Comparison of ENCODE assay signal across 8 cellular contexts in the genomic region with DNA sequence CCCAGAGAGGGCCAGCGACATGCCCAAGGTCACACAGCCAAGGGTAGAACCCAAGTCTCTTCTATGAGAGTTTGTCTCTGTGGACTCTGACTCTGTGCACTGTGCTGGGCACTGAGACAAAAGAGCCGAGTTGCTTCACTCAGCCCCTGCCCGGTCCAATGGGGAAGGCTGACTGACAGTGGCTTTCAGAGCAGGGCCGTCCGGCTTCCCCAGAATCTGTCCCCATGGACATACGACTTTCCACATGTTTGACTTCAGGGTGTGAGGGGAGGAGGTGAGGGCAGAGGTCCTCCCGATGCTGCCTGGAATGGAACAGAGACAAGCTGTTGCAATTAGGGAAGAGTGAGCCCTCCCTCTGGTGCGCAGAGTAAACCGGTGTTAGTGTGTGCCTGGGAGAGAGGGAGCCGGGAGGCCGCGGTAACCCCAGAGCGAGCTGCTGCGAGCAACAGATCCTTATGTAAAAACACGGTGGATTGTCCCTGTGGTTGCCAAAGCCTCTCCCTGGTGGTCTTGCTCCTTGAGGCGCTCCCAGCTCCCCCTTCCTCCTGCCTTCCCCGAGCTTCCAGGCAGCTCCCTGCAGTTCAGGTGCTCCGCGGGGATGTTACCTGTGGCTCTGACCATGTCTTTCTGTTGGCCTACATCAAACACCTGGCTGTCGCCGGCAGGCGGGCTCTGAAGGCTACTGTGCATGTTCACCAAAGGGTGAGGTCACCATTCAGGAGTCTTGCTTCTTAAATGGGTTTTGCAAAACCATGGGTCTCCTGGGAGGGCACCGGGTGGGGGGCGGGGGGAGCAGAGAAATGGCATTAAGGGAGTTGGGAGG. TPM values are rescaled to one million over a fixed set of nuclear protein-coding genes. Genes with fewer than 3 reads are reported as not detected.
DNase-seq lines count a peak whose midpoint lies in the region; ATAC-seq and TF ChIP-seq lines count a peak whose summit lies in the region.

No MANE protein-coding gene starts in this region.

- TF ChIP-seq CTCF in Loucy (conservative IDR thresholded peaks at IDR 0.05; ENCODE audit: low read length) = no peak
- no peak for TF ChIP-seq CTCF in choroid plexus epithelial cell (conservative IDR thresholded peaks at IDR 0.05; ENCODE audit: low read depth, low read length)
- TF ChIP-seq CTCF in lung (IDR thresholded peaks at IDR 0.05; ENCODE audit: control extremely low read depth, extremely low read depth) = no peak
- TF ChIP-seq CTCF in upper lobe of left lung (IDR thresholded peaks at IDR 0.05) = no peak

- TF ChIP-seq EP300 in upper lobe of left lung (IDR thresholded peaks at IDR 0.05) = no peak

- H3F3A ChIP-seq in Loucy (ENCODE audit: low read depth) = no peaks in the 10 kb centered on the region

- H3K4me1 ChIP-seq in Loucy (ENCODE audit: insufficient read depth, low read length, poor library complexity, severe bottlenecking) (no peaks in the 10 kb centered on the region), lung (ENCODE audit: control insufficient read depth in 2 of 2, insufficient read depth in 2 of 2, low read length in 2 of 2) (peaks cover 0 to 7% of the 10 kb centered on the region in 2 donors), upper lobe of left lung (peaks cover 35 to 67% (median 39%) of the 10 kb centered on the region in 4 donors)

- H3K4me2 ChIP-seq in Loucy (ENCODE audit: low read depth, low read length, poor library complexity, severe bottlenecking) = peak overlapping the region; percentile 73

- H3K79me2 ChIP-seq in Loucy (ENCODE audit: insufficient read depth, low read length) = no peaks in the 10 kb centered on the region

- ATAC-seq in lung (ENCODE audit: insufficient read depth, low FRiP score) (no peak), upper lobe of left lung (ENCODE audit: low FRiP score in 2 of 2) (no peak)

- peaks cover 15% of the 10 kb centered on the region for H3K27me3 ChIP-seq in Loucy (ENCODE audit: insufficient read depth, low read length, poor library complexity, severe bottlenecking)
- no peaks in the 10 kb centered on the region for H3K27me3 ChIP-seq in lung (ENCODE audit: control insufficient read depth, insufficient read depth)
- H3K27me3 ChIP-seq in upper lobe of left lung = peaks cover 0 to 5% (median 0%) of the 10 kb centered on the region in 4 donors

- peak; percentile 44 for DNase-seq in AG08396 (ENCODE audit: low spot score)
- no peak for DNase-seq in choroid plexus epithelial cell (ENCODE audit: low read depth)
- DNase-seq in lung (ENCODE audit: low spot score) = no peak
- DNase-seq in upper lobe of left lung = peak in 1 of 2 donors; percentile 33
- DNase-seq in activated CD4-positive, alpha-beta T cell treated with anti-CD3 and anti-CD28 coated beads, Interleukin-2, amount 50 U/mL, for 48 hours = no peak
- no peak for DNase-seq in GOT3 (lab: John Stamatoyannopoulos, UW)
- DNase-seq in H4 (ENCODE audit: low spot score) = no peak

- H2AFZ ChIP-seq in Loucy (ENCODE audit: low read length) = no peak overlapping the region; the same call in 1 of the 2 replicates

- H3K4me3 ChIP-seq in Loucy (ENCODE audit: low read length, poor library complexity, severe bottlenecking) (peak overlapping the region; percentile 69), choroid plexus epithelial cell (ENCODE audit: low read depth, low read length) (peak overlapping the region; percentile 61), lung (peak overlapping the region; percentile 50), upper lobe of left lung (peak overlapping the region; percentile 51 to 64 (median 58))

- H3K36me3 ChIP-seq in Loucy (ENCODE audit: insufficient read depth, low read length) (no peaks in the 10 kb centered on the region), lung (ENCODE audit: control insufficient read depth in 2 of 2, insufficient read depth in 2 of 2, low read length in 2 of 2) (no peaks in the 10 kb centered on the region), upper lobe of left lung (no peaks in the 10 kb centered on the region)

- WGBS in lung, 2 donors = 18 to 20% methylated on average over 24 of the region's 24 CpGs
- WGBS in upper lobe of left lung, 2 donors = 18 to 45% methylated on average over 11 to 24 of the region's 24 CpGs

- peak overlapping the region; percentile 27 for H3K9ac ChIP-seq in Loucy (ENCODE audit: low read depth, low read length, poor library complexity, severe bottlenecking)

- H3K27ac ChIP-seq in lung (ENCODE audit: low read depth in 1 of 2, low read length in 1 of 2) = peak overlapping the region; percentile 83 to 94
- H3K27ac ChIP-seq in upper lobe of left lung = peak overlapping the region; percentile 88 to 97 (median 91)

- H4K20me1 ChIP-seq in Loucy (ENCODE audit: insufficient read depth, low read length, poor library complexity, severe bottlenecking) = no peaks in the 10 kb centered on the region

- H3K9me2 ChIP-seq in Loucy (replicated peaks; ENCODE audit: low read depth, low read length) = no peaks in the 10 kb centered on the region

- H3K9me3 ChIP-seq in Loucy (ENCODE audit: insufficient read depth, low read depth, low read length) (no peaks in the 10 kb centered on the region), lung (ENCODE audit: control insufficient read depth in 2 of 2, insufficient read depth in 1 of 2, low read length in 1 of 2) (peaks cover 0 to 2% of the 10 kb centered on the region in 2 donors), upper lobe of left lung (no peaks in the 10 kb centered on the region)

- TF ChIP-seq POLR2A in upper lobe of left lung (IDR thresholded peaks at IDR 0.05) = no peak

RNA-seq across cellular contexts. Expression of gene SIRPA, which starts 0.7 kb away (rescaled TPM):
- total RNA-seq in lung (10 to 100 TPM; 16.6 to 79.9 TPM), upper lobe of left lung (100 to 1,000 TPM in 1 of 6 donors, 10 to 100 TPM in 5; 36.3 to 119 (median 60.4) TPM)
- polyA plus RNA-seq in lung = 100 to 1,000 TPM in 1 of 2 donors, 10 to 100 TPM in 1; 25.3 to 123 TPM
- total RNA-seq in H4 (2014; rRNA removed; shearing (Covaris generic)) = 6.8 and 10.6 TPM in 2 replicates
